ENCODE assay signal across 26 cellular contexts in the genomic region with DNA sequence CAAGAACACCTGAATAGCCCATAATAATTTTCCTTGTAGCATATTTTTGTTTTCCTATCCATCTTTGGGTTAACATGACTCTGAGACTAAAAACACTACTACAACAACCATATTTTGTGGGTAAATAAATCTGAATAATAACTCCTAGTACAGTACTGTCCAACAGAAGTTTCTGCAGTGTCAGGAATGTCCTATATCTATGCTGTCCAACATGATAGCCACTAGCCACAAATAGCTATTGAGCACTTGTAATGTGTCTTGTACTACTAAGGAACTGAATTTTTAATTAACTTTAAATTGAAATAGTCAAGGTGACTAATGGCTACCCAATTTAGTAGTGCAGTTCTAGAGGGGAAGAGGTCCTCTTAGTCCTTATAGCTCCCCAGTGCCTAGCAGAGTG.
"Had no signal": no experiment of that assay in that cellular context is flagged by ENCODE, and none has a peak within 500 bp of the region (broad histone marks: within the 10 kb centered on the region; RNA-seq: fewer than 3 reads in every experiment).

No MANE protein-coding gene starts in this region.

- H3K36me3 ChIP-seq: neutrophil, pancreas, prostate gland, right lobe of liver, stomach, thoracic aorta, thyroid gland, tibial nerve, upper lobe of left lung, vagina had no signal

- H3K4me1 ChIP-seq: pancreas, prostate gland, right lobe of liver, stomach, tibial nerve, upper lobe of left lung, vagina had no signal

- H3K27ac ChIP-seq: neutrophil, pancreas, prostate gland, right lobe of liver, stomach, thoracic aorta, thyroid gland, tibial nerve, upper lobe of left lung, vagina had no signal

- H3K27me3 ChIP-seq: neutrophil, pancreas, right lobe of liver, stomach, thyroid gland, tibial nerve, upper lobe of left lung, vagina had no signal

- H3K4me3 ChIP-seq: pancreas, prostate gland, right lobe of liver, stomach, thoracic aorta, thyroid gland, tibial nerve, upper lobe of left lung, vagina had no signal

- H3K9me3 ChIP-seq: neutrophil, pancreas, prostate gland, right lobe of liver, stomach, thoracic aorta, thyroid gland, tibial nerve, upper lobe of left lung, vagina had no signal

- ATAC-seq: naive thymus-derived CD8-positive, alpha-beta T cell; natural killer cell treated with Interleukin-12 subunit alpha and Interleukin-12 subunit beta and Interleukin-15 and Interleukin-18, amount 100 ng/mL, for 72 hours; pancreas; right lobe of liver; stimulated activated effector memory CD8-positive, alpha-beta T cell treated with anti-CD3 and anti-CD28 coated beads, Interleukin-12 subunit alpha, Interleukin-12 subunit beta, amount 100 ng/mL, for 72 hours; stimulated activated naive B cell treated with anti-CD40 and anti-IgM and Interleukin-4, amounts not matched to agents 10 μg/mL and 1 μg/mL and 100 μg/mL, for 72 hours had no signal

- DNase-seq: naive thymus-derived CD8-positive, alpha-beta T cell; nephron progenitor cell; nucleus accumbens; pancreas; retina; right cardiac atrium; right lobe of liver; small intestine; stimulated activated CD4-positive, alpha-beta T cell treated with anti-CD3 and anti-CD28 coated beads, Interleukin-15, amount 100 ng/mL, for 24 hours; stimulated activated CD4-positive, alpha-beta T cell treated with anti-CD3 and anti-CD28 coated beads, Interleukin-2, amount 100 ng/mL, for 24 hours; stimulated activated CD4-positive, alpha-beta T cell treated with anti-CD3 and anti-CD28 coated beads, Interleukin-2, amount 100 ng/mL, for 48 hours; stimulated activated CD4-positive, alpha-beta T cell treated with anti-CD3 and anti-CD28 coated beads, Interleukin-4, amount 100 ng/mL, for 24 hours; stimulated activated naive B cell treated with anti-CD40 and anti-IgM and Interleukin-4, amounts not matched to agents 10 μg/mL and 1 μg/mL and 100 μg/mL, for 72 hours; stimulated activated naive CD4-positive, alpha-beta T cell treated with Interleukin-2 at 50 U/mL for 16 hours; stomach; thyroid gland; trophoblast cell; upper lobe of left lung had no signal

- FAIRE-seq: pancreas, small intestine, urothelium cell line had no signal
